24 cellular contexts compared by ENCODE assay signal in genomic region chr4:93313207-93313606, GRCh38.
DNase-seq lines count a peak whose midpoint lies in the region; ATAC-seq, FAIRE-seq and TF ChIP-seq lines count a peak whose summit lies in the region.
"Had no signal": no experiment of that assay in that cellular context is flagged by ENCODE, and none has a peak within 500 bp of the region (broad histone marks: within the 10 kb centered on the region; RNA-seq: fewer than 3 reads in every experiment).

No MANE protein-coding gene starts in this region.

- H3K18ac ChIP-seq in IMR-90 (ENCODE audit: low read depth, low read length) = no peak overlapping the region

- POLR2A ChIA-PET in IMR-90 (lab: Charles Lee; ENCODE audit: unreplicated experiment) = no interaction called here

- peaks cover 5% of the 10 kb centered on the region for H3K4me1 Mint-ChIP-seq in nephron progenitor cell
- H3K4me1 Mint-ChIP-seq: IgD-negative memory B cell had no signal

- TF ChIP-seq RAD21 in IMR-90 (IDR thresholded peaks at IDR 0.05; ENCODE audit: low read length) = no peak

- no peak overlapping the region for H3K4me3 Mint-ChIP-seq in nephron progenitor cell
- H3K4me3 Mint-ChIP-seq: CD8-positive, alpha-beta T cell; H9; IgD-negative memory B cell; stimulated activated naive CD8-positive, alpha-beta T cell treated with anti-CD3 and anti-CD28 coated beads, Interleukin-15, Interleukin-2, amounts not matched to agents 100 ng/mL and 50 ng/mL, for 24 hours had no signal

- no peak for ATAC-seq in IMR-90 (ENCODE audit: low read depth)
- ATAC-seq in GM21367 (IDR thresholded peaks at IDR 0.05; ENCODE audit: unreplicated experiment) = no peak
- ATAC-seq: CD8-positive, alpha-beta T cell; gastroesophageal sphincter; left cardiac atrium had no signal

- DNase-seq in IMR-90 = peak; percentile 41
- peak; percentile 4 for DNase-seq in RCC 7860 (ENCODE audit: low spot score)
- peak; percentile 4 for DNase-seq in fibroblast of gingiva (ENCODE audit: low read depth)
- DNase-seq in renal cortical epithelial cell (ENCODE audit: low read depth) = peak; percentile 41
- DNase-seq in GOT3 (lab: John Stamatoyannopoulos, UW) = no peak
- DNase-seq in nephron progenitor cell = no peak
- DNase-seq: activated CD4-positive, alpha-beta T cell treated with anti-CD3 and anti-CD28 coated beads for 4 hours; activated naive CD4-positive, alpha-beta T cell treated with Interleukin-2 at 50 U/mL for 16 hours; activated T-cell treated with anti-CD3 and anti-CD28 coated beads, Interleukin-2, amount 50 U/mL, for 48 hours; AML-193; CD8-positive, alpha-beta T cell; H9; left cardiac atrium; mesendoderm; NCI-H1417; NCI-H526 treated with DMSO at 0.1 percent for 48 hours; occipital lobe; stimulated activated CD4-positive, alpha-beta T cell treated with anti-CD3 and anti-CD28 coated beads, Interleukin-12 subunit alpha, Interleukin-12 subunit beta, amount 100 ng/mL, for 4 hours had no signal

- H2BK5ac ChIP-seq in IMR-90 (ENCODE audit: low read depth, low read length, poor library complexity, severe bottlenecking) = no peak overlapping the region

- no peak overlapping the region for H3K4me2 ChIP-seq in IMR-90 (ENCODE audit: low read depth, low read length)

- H3K27ac ChIP-seq in IMR-90 (ENCODE audit: insufficient read depth, low read length) = no peak overlapping the region
- H3K27ac ChIP-seq: gastroesophageal sphincter, SJCRH30, tibial nerve had no signal

- H3K14ac ChIP-seq in IMR-90 (replicated peaks; ENCODE audit: low read depth, low read length) = no peak overlapping the region; the same call in 1 of the 2 replicates

- no peaks in the 10 kb centered on the region for H3K9me3 ChIP-seq in IMR-90 (ENCODE audit: control insufficient read depth, insufficient read depth, low read length)
- H3K9me3 ChIP-seq: gastroesophageal sphincter, SJCRH30, tibial nerve had no signal

- no peak overlapping the region for H2AFZ ChIP-seq in IMR-90 (replicated peaks; ENCODE audit: low read length, poor library complexity)

- no peak overlapping the region for H3K4ac ChIP-seq in IMR-90 (ENCODE audit: low read depth, low read length)

- H3K27me3 ChIP-seq in IMR-90 (ENCODE audit: control insufficient read depth, insufficient read depth, low read length) = no peaks in the 10 kb centered on the region
- H3K27me3 ChIP-seq: gastroesophageal sphincter, SJCRH30, tibial nerve had no signal

- no peak overlapping the region for H4K91ac ChIP-seq in IMR-90 (ENCODE audit: insufficient read depth, low read depth, low read length)

- H3K9me3 Mint-ChIP-seq in nephron progenitor cell = no peaks in the 10 kb centered on the region
- H3K9me3 Mint-ChIP-seq: H9 had no signal

- no TSS peak for BruUV-seq in IMR-90 (replicated peaks; lab: Mats Ljungman, UMichigan)

- no peaks in the 10 kb centered on the region for H3K4me1 ChIP-seq in IMR-90 (ENCODE audit: control insufficient read depth, insufficient read depth, low read length)
- H3K4me1 ChIP-seq: gastroesophageal sphincter, SJCRH30, tibial nerve had no signal

- H3K27me3 Mint-ChIP-seq in nephron progenitor cell (ENCODE audit: low read depth, poor library complexity) = peaks cover 6% of the 10 kb centered on the region
- H3K27me3 Mint-ChIP-seq: IgD-negative memory B cell; stimulated activated naive CD8-positive, alpha-beta T cell treated with anti-CD3 and anti-CD28 coated beads, Interleukin-15, Interleukin-2, amounts not matched to agents 100 ng/mL and 50 ng/mL, for 24 hours had no signal

- no peak overlapping the region for H2BK120ac ChIP-seq in IMR-90 (ENCODE audit: low read depth, low read length)

- H2AK5ac ChIP-seq in IMR-90 (ENCODE audit: low read depth, low read length) = no peak overlapping the region

- no peak for FAIRE-seq in RCC 7860 (lab: Jason Lieb, UNC)

- no peak overlapping the region for H3K23ac ChIP-seq in IMR-90 (ENCODE audit: low read depth, low read length)

- H3K36me3 Mint-ChIP-seq in nephron progenitor cell (ENCODE audit: low read depth) = no peaks in the 10 kb centered on the region
- H3K36me3 Mint-ChIP-seq: CD8-positive, alpha-beta T cell; IgD-negative memory B cell had no signal

- no peaks in the 10 kb centered on the region for H4K20me1 ChIP-seq in IMR-90 (ENCODE audit: insufficient read depth, low read length)

- H4K5ac ChIP-seq in IMR-90 (ENCODE audit: low read depth, low read length) = no peak overlapping the region

- no peak overlapping the region for H3K9ac ChIP-seq in IMR-90 (ENCODE audit: low read depth, low read length)

- no peaks in the 10 kb centered on the region for H3K79me1 ChIP-seq in IMR-90 (ENCODE audit: low read depth in 1 of 2, low read length in 2 of 2)

- no peaks in the 10 kb centered on the region for H3K9me1 ChIP-seq in IMR-90 (ENCODE audit: insufficient read depth, low read length)

- no peak overlapping the region for H2BK15ac ChIP-seq in IMR-90 (ENCODE audit: low read depth, low read length)

- no peak overlapping the region for H3K4me3 ChIP-seq in IMR-90 (ENCODE audit: insufficient read depth, low read depth, low read length)
- H3K4me3 ChIP-seq: gastroesophageal sphincter, SJCRH30, tibial nerve had no signal

- H2AK9ac ChIP-seq in IMR-90 (replicated peaks; ENCODE audit: low read depth, low read length, poor library complexity) = no peak overlapping the region

- H3K27ac Mint-ChIP-seq in nephron progenitor cell = no peak overlapping the region
- H3K27ac Mint-ChIP-seq: CD8-positive, alpha-beta T cell; H9; IgD-negative memory B cell; stimulated activated naive CD8-positive, alpha-beta T cell treated with anti-CD3 and anti-CD28 coated beads, Interleukin-15, Interleukin-2, amounts not matched to agents 100 ng/mL and 50 ng/mL, for 24 hours had no signal

- H3K36me3 ChIP-seq in IMR-90 (ENCODE audit: control insufficient read depth, insufficient read depth, low read length) = no peaks in the 10 kb centered on the region
- H3K36me3 ChIP-seq: gastroesophageal sphincter, SJCRH30, tibial nerve had no signal

- CTCF ChIA-PET in IMR-90 (lab: Yijun Ruan, JAX) = interaction anchor here (1.0 to 1.1 kb wide), 2 partner anchors 8 to 29 kb away, joined by 3 to 4 read pairs; no protein-coding TSS in a partner anchor

- intact Hi-C loops in IMR-90 (cut with micrococcal nuclease) = no loop called here

- dilution Hi-C loops in IMR-90 (cut with HindIII; ENCODE audit: low sequenced_read_pairs, unreplicated experiment) = no loop called here

- H4K8ac ChIP-seq in IMR-90 (ENCODE audit: low read depth in 2 of 2, low read length in 2 of 2) = no peak overlapping the region

- H2BK20ac ChIP-seq in IMR-90 (ENCODE audit: low read depth, low read length) = no peak overlapping the region

- TF ChIP-seq POLR2A in IMR-90 (IDR thresholded peaks at IDR 0.05; ENCODE audit: low read depth, low read length) = no peak

- H3K56ac ChIP-seq in IMR-90 (ENCODE audit: extremely low read depth, insufficient read depth, low read length) = no peak overlapping the region

- in situ Hi-C loops in IMR-90 (cut with MboI; ENCODE audit: low sequenced_read_pairs) = no loop called here

- TF ChIP-seq CTCF in IMR-90 (conservative IDR thresholded peaks at IDR 0.05; ENCODE audit: low read depth, low read length) (no peak), nephron progenitor cell (IDR thresholded peaks at IDR 0.05) (no peak)

TF ChIP-seq in IMR-90, 13 proteins besides CTCF, POLR2A, EP300 and RAD21:
- no peak for TF ChIP-seq MAFK (IDR thresholded peaks at IDR 0.05; ENCODE audit: low read depth, low read length)
- TF ChIP-seq RFX5 (IDR thresholded peaks at IDR 0.05; ENCODE audit: low read depth, low read length) = no peak
- TF ChIP-seq, protein P1, sequence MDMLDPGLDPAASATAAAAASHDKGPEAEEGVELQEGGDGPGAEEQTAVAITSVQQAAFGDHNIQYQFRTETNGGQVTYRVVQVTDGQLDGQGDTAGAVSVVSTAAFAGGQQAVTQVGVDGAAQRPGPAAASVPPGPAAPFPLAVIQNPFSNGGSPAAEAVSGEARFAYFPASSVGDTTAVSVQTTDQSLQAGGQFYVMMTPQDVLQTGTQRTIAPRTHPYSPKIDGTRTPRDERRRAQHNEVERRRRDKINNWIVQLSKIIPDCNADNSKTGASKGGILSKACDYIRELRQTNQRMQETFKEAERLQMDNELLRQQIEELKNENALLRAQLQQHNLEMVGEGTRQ (IDR thresholded peaks at IDR 0.05; ENCODE audit: low read depth, low read length) = no peak
- TF ChIP-seq RCOR1 (IDR thresholded peaks at IDR 0.05; ENCODE audit: insufficient replicate concordance, low read length) = no peak
- TF ChIP-seq SMC3 (IDR thresholded peaks at IDR 0.05; ENCODE audit: low read depth, low read length) = no peak
- no peak for TF ChIP-seq MAZ (IDR thresholded peaks at IDR 0.05; ENCODE audit: borderline replicate concordance, low read depth, low read length)
- no peak for TF ChIP-seq NFE2L2 (IDR thresholded peaks at IDR 0.05; ENCODE audit: low read depth, low read length)
- no peak for TF ChIP-seq FOS (IDR thresholded peaks at IDR 0.05; ENCODE audit: low read depth, low read length)
- no peak for TF ChIP-seq MXI1 (IDR thresholded peaks at IDR 0.05; ENCODE audit: borderline replicate concordance, low read depth, low read length)
- TF ChIP-seq, protein P2, sequence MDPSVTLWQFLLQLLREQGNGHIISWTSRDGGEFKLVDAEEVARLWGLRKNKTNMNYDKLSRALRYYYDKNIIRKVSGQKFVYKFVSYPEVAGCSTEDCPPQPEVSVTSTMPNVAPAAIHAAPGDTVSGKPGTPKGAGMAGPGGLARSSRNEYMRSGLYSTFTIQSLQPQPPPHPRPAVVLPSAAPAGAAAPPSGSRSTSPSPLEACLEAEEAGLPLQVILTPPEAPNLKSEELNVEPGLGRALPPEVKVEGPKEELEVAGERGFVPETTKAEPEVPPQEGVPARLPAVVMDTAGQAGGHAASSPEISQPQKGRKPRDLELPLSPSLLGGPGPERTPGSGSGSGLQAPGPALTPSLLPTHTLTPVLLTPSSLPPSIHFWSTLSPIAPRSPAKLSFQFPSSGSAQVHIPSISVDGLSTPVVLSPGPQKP (IDR thresholded peaks at IDR 0.05; ENCODE audit: borderline replicate concordance, low read depth, low read length) = no peak
TF ChIP-seq in IMR-90: peak in this region for 0.

Comparison
In these comparisons a context has a peak if more than half of its experiments do, and no peak if none do; other contexts are left out.
1. DNase-seq: peak in IMR-90 (single experiment), RCC 7860 (single experiment), fibroblast of gingiva (single experiment) and renal cortical epithelial cell (single experiment); none in GOT3 (single experiment) and nephron progenitor cell (single experiment).